Comparison of ENCODE assay signal across 24 cellular contexts in the genomic region with DNA sequence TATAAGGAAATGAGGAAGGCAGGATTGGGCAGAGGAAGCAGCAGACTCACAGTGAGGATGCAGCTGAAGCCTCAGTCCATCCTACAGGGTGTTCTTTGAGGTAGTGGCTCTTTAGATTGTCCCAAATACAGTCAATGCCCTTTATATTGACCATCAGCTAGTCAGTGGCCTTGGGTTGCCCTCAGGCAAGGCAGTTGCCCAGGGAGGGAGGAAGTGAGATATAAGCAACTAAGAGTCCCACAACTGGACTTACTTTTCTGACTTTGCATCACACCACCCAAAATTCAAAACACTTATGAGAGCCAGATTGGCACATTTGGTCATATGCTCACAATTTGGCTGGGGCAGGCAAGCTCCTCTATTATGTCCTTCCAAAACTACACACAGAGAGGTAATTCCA.
"Had no signal": no experiment of that assay in that cellular context is flagged by ENCODE, and none has a peak within 500 bp of the region (broad histone marks: within the 10 kb centered on the region; RNA-seq: fewer than 3 reads in every experiment).

No MANE protein-coding gene starts in this region.

- FAIRE-seq: RCC 7860, TTC549 had no signal

- H3K4me3 Mint-ChIP-seq: activated B cell treated with CpG ODN at 0.5 μM for 24 hours; activated CD4-positive, alpha-beta memory T cell treated with anti-CD3 and anti-CD28 coated beads for 36 hours; activated CD4-positive, alpha-beta T cell treated with anti-CD3 and anti-CD28 coated beads, Interleukin-2, amount 10 ng/mL, durations not matched to agents 24 days and 14 days; activated naive CD4-positive, alpha-beta T cell treated with anti-CD3 and anti-CD28 coated beads, Interleukin-2, amount 50 U/mL, for 24 hours; central memory CD8-positive, alpha-beta T cell; T-helper 17 cell had no signal

- H3K27ac Mint-ChIP-seq: activated B cell treated with CpG ODN at 0.5 μM for 24 hours; activated CD4-positive, alpha-beta memory T cell treated with anti-CD3 and anti-CD28 coated beads for 36 hours; activated CD4-positive, alpha-beta T cell treated with anti-CD3 and anti-CD28 coated beads, Interleukin-2, amount 10 ng/mL, durations not matched to agents 24 days and 14 days; activated naive CD4-positive, alpha-beta T cell treated with anti-CD3 and anti-CD28 coated beads, Interleukin-2, amount 50 U/mL, for 24 hours; activated T-helper 2 cell treated with anti-CD3 and anti-CD28 coated beads, Interferon-gamma antibody, Interleukin-2, Interleukin-4, amounts not matched to agents 10 μg/mL and 5 μg/mL and 100 μg/mL, durations not matched to agents 14 hours and 24 hours and 36 hours had no signal

- H3K9me3 Mint-ChIP-seq: activated B cell treated with CpG ODN at 0.5 μM for 24 hours; activated CD4-positive, alpha-beta memory T cell treated with anti-CD3 and anti-CD28 coated beads for 36 hours; activated CD4-positive, alpha-beta T cell treated with anti-CD3 and anti-CD28 coated beads, Interleukin-2, amount 10 ng/mL, durations not matched to agents 24 days and 14 days; activated naive CD4-positive, alpha-beta T cell treated with anti-CD3 and anti-CD28 coated beads, Interleukin-2, amount 50 U/mL, for 24 hours; activated T-helper 2 cell treated with anti-CD3 and anti-CD28 coated beads, Interferon-gamma antibody, Interleukin-2, Interleukin-4, amounts not matched to agents 10 μg/mL and 5 μg/mL and 100 μg/mL, durations not matched to agents 14 hours and 24 hours and 36 hours; central memory CD8-positive, alpha-beta T cell had no signal

- ATAC-seq: PC-3, T-helper 17 cell had no signal

- DNase-seq: activated B cell treated with CpG ODN at 0.5 μM for 24 hours; activated CD4-positive, alpha-beta memory T cell treated with anti-CD3 and anti-CD28 coated beads for 36 hours; activated CD4-positive, alpha-beta T cell treated with anti-CD3 and anti-CD28 coated beads for 1 hour; activated CD4-positive, alpha-beta T cell treated with anti-CD3 and anti-CD28 coated beads, Interleukin-2, amount 10 ng/mL, durations not matched to agents 24 days and 14 days; activated CD8-positive, alpha-beta memory T cell treated with anti-CD3 and anti-CD28 coated beads for 24 hours; activated gamma-delta T cell treated with Interleukin-2 at 50 U/mL for 16 hours; activated T-cell treated with anti-CD3 and anti-CD28 coated beads, Interleukin-2, amount 50 U/mL, for 48 hours; aorta; MM.1S; NCI-H1105 treated with DMSO at 0.1 percent for 48 hours; NCI-H1436 treated with DMSO at 0.1 percent for 48 hours; NCI-H187; NCI-H2081; NCI-H446; NCI-H524; PC-3; SHP77 treated with DMSO at 0.1 percent for 48 hours; T-helper 17 cell; T-helper 9 cell had no signal

- H3K27me3 Mint-ChIP-seq: activated B cell treated with CpG ODN at 0.5 μM for 24 hours; activated CD4-positive, alpha-beta memory T cell treated with anti-CD3 and anti-CD28 coated beads for 36 hours; activated CD4-positive, alpha-beta T cell treated with anti-CD3 and anti-CD28 coated beads, Interleukin-2, amount 10 ng/mL, durations not matched to agents 24 days and 14 days; activated naive CD4-positive, alpha-beta T cell treated with anti-CD3 and anti-CD28 coated beads, Interleukin-2, amount 50 U/mL, for 24 hours; central memory CD8-positive, alpha-beta T cell; T-helper 17 cell had no signal
